Comparison of ENCODE assay signal across 8 cellular contexts in the genomic region with DNA sequence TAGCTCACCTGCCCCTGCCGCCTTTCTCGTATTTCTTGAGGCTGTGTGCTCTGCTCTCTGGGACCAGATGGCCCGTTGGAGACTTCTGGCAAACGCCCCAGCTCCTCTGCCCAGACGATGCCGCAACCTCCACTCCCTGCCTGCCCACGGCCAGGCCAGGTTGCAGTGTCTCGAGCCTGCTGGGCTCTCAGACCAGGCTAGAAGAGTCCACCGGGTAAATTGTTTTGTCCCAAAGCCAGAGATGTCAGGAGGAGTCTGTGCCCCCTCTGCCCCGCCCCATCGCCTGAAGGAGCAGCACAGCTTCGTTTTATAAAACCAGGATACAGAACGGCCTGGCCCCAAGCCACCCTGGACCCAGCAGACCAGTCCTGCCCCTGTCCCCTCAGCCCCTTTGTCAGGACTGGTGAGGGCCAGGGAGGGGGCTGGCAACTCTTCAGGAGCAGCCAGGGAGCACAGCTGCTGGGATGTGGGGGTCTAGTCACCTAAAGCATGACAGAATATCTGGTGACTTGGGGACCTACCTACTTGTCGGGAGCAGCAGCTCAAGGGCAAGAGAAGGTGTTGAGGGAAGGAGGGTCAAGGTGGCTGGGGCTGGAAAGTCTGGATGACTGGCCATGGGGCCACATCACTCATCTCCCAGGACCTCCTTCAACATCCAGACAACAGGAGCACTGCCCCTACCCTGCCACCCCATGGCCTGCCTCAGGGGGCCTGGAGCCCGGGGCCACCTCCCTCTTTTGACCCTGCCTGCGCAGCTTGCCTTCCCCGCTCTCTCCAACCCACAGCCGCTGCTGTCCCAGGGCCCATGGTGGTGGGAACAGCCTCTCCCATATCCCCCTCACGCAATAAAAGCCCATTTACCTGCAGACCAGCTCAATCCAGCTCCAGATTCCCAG. TPM values are rescaled to one million over a fixed set of nuclear protein-coding genes. Genes with fewer than 3 reads are reported as not detected.
A peak's percentile ranks its signal among the peaks of the same experiment; 100 is the strongest.
DNase-seq lines count a peak whose midpoint lies in the region; ATAC-seq, FAIRE-seq and TF ChIP-seq lines count a peak whose summit lies in the region.
"Had no signal": no experiment of that assay in that cellular context is flagged by ENCODE, and none has a peak within 500 bp of the region (broad histone marks: within the 10 kb centered on the region; RNA-seq: fewer than 3 reads in every experiment).

No MANE protein-coding gene starts in this region.

- in situ Hi-C loops in K562 (cut with MboI) = no loop called here

- H3K27ac ChIP-seq in BLaER1 treated with 17β-estradiol and CSF1 and Interleukin-3, amounts not matched to agents 10 nM and 100 nM = peak overlapping the region in 6 of 11 experiments; percentile 9 to 76 (median 45); a peak in 9 of 22 replicates
- H3K27ac ChIP-seq in K562 (ENCODE audit: extremely low read depth, low read depth, low read length) (no peak overlapping the region), neural cell (ENCODE audit: low read length) (peak overlapping the region; percentile 90), WERI-Rb-1 (no peak overlapping the region)

- no TSS peak for BruUV-seq in K562 (replicated peaks; lab: Mats Ljungman, UMichigan)

- H3K4me2 ChIP-seq in BLaER1 treated with 17β-estradiol and CSF1 and Interleukin-3, amounts not matched to agents 10 nM and 100 nM = peak overlapping the region; percentile 48 to 96 (median 79)
- no peak overlapping the region for H3K4me2 ChIP-seq in K562 (ENCODE audit: insufficient read depth, low read length)
- no peak overlapping the region for H3K4me2 ChIP-seq in neural cell (ENCODE audit: low read length)

- H3K9me1 ChIP-seq in K562 (ENCODE audit: control insufficient read depth, insufficient read depth, low read length) = no peaks in the 10 kb centered on the region

- TF ChIP-seq POLR2A in K562 (conservative IDR thresholded peaks at IDR 0.05) = no peak

- ATAC-seq in K562 = peak; percentile 5; the same call in 1 of the 3 replicates

- H3K36me3 ChIP-seq in BLaER1 treated with 17β-estradiol and CSF1 and Interleukin-3, amounts not matched to agents 10 nM and 100 nM = no peaks in the 10 kb centered on the region
- H3K36me3 ChIP-seq in K562 (ENCODE audit: control insufficient read depth, insufficient read depth, low read length) (no peaks in the 10 kb centered on the region), neural cell (ENCODE audit: insufficient read depth, low read length) (no peaks in the 10 kb centered on the region), WERI-Rb-1 (no peaks in the 10 kb centered on the region)

- H3K27me3 ChIP-seq in BLaER1 treated with 17β-estradiol and CSF1 and Interleukin-3, amounts not matched to agents 10 nM and 100 nM = no peaks in the 10 kb centered on the region
- H3K27me3 ChIP-seq in K562 (ENCODE audit: control insufficient read depth in 2 of 2, insufficient read depth in 2 of 2, low read length in 2 of 2) (peaks cover 3 to 7% of the 10 kb centered on the region in 2 experiments; a peak in 3 of 5 replicates), neural cell (ENCODE audit: insufficient read depth, low read depth, low read length) (no peaks in the 10 kb centered on the region), WERI-Rb-1 (ENCODE audit: insufficient read depth, low read depth, severe bottlenecking) (no peaks in the 10 kb centered on the region)

- H3K79me2 ChIP-seq in K562 (ENCODE audit: control insufficient read depth, insufficient read depth, low read length) (no peaks in the 10 kb centered on the region), neural cell (replicated peaks; ENCODE audit: insufficient read depth, low read length) (no peaks in the 10 kb centered on the region)

- H2AFZ ChIP-seq in K562 (ENCODE audit: low read depth, low read length) (no peak overlapping the region), neural cell (ENCODE audit: low read depth, low read length) (peak overlapping the region; percentile 85)

- no peak for FAIRE-seq in K562 (lab: Jason Lieb, UNC)

- no peak overlapping the region for H3K4me3 ChIP-seq in BLaER1 treated with 17β-estradiol and CSF1 and Interleukin-3, amounts not matched to agents 10 nM and 100 nM
- no peak overlapping the region for H3K4me3 ChIP-seq in K562
- H3K4me3 ChIP-seq in neural cell (ENCODE audit: low read length) = peak overlapping the region; percentile 58
- no peak overlapping the region for H3K4me3 ChIP-seq in WERI-Rb-1 (ENCODE audit: low read depth, low read length)

- DNase-seq in DMS79 treated with DMSO at 0.1 percent for 48 hours (lab: John Stamatoyannopoulos, UW) (peak; percentile 62), K562 (ENCODE audit: extremely low read depth in 1 of 4, low spot score in 3 of 4) (no peak), WERI-Rb-1 (no peak), NCI-H2227 treated with DMSO at 0.1 percent for 48 hours (lab: John Stamatoyannopoulos, UW) (no peak)
- DNase-seq in stimulated activated CD4-positive, alpha-beta T cell treated with anti-CD3 and anti-CD28 coated beads, Interleukin-4, amount 100 ng/mL, for 4 hours = no peak
- DNase-seq: stimulated activated CD4-positive, alpha-beta T cell treated with anti-CD3 and anti-CD28 coated beads, Interleukin-4, amount 100 ng/mL, for 24 hours had no signal

- H3K4me1 ChIP-seq in BLaER1 treated with 17β-estradiol and CSF1 and Interleukin-3, amounts not matched to agents 10 nM and 100 nM = peaks cover 64 to 100% (median 85%) of the 10 kb centered on the region in 10 experiments
- H3K4me1 ChIP-seq in K562 (replicated peaks in 1 of 2; ENCODE audit: control insufficient read depth in 2 of 2, insufficient read depth in 2 of 2, low read length in 2 of 2) = peaks cover under 1 to 25% of the 10 kb centered on the region in 2 experiments; a peak in 3 of 5 replicates

- no peak for TF ChIP-seq CTCF in K562 (IDR thresholded peaks at IDR 0.05 in 2 of 3, conservative IDR thresholded peaks at IDR 0.05 in 1 of 3; ENCODE audit: insufficient read depth in 2 of 3, low read depth in 1 of 3, low read length in 3 of 3)
- TF ChIP-seq CTCF in neural cell (IDR thresholded peaks at IDR 0.05; ENCODE audit: poor library complexity, severe bottlenecking) = no peak
- TF ChIP-seq CTCF in WERI-Rb-1 (IDR thresholded peaks at IDR 0.05; ENCODE audit: low read depth, low read length) = no peak

- POLR2A ChIA-PET in K562 (lab: Yijun Ruan, JAX) = interaction anchor here (0.5 to 1.0 kb wide), 7 partner anchors 9 to 622 kb away, joined by 3 to 4 read pairs (median 3); no protein-coding TSS in a partner anchor

- 29% methylated on average over 19 of the region's 19 CpGs for WGBS in K562 (ENCODE audit: insufficient coverage, low coverage, missing lambda C conversion rate)

- H3K9me2 ChIP-seq in neural cell (ENCODE audit: insufficient read depth, low read length) = no peaks in the 10 kb centered on the region

- CTCF ChIA-PET in K562 (lab: Yijun Ruan, JAX; ENCODE audit: low intra/inter-chr PET ratio) = no interaction called here

- intact Hi-C loops in K562 (cut with micrococcal nuclease) = no loop called here

- TF ChIP-seq EP300 in K562 (IDR thresholded peaks at IDR 0.05; ENCODE audit: low read length) (no peak), neural cell (conservative IDR thresholded peaks at IDR 0.05; ENCODE audit: poor library complexity, severe bottlenecking) (no peak)

- TF ChIP-seq RAD21 in K562 (CRISPR knock-in tag; conservative IDR thresholded peaks at IDR 0.05 in 1 of 2, IDR thresholded peaks at IDR 0.05 in 1 of 2) = no peak
- TF ChIP-seq RAD21 in neural cell (conservative IDR thresholded peaks at IDR 0.05) = no peak

- H3K9me3 ChIP-seq in BLaER1 treated with 17β-estradiol and CSF1 and Interleukin-3, amounts not matched to agents 10 nM and 100 nM (replicated peaks in 1 of 11) = peaks cover 0 to 9% (median 4%) of the 10 kb centered on the region in 11 experiments; a peak in 9 of 22 replicates
- H3K9me3 ChIP-seq in K562 (replicated peaks; ENCODE audit: control insufficient read depth, insufficient read depth, low read depth, low read length) (no peaks in the 10 kb centered on the region), neural cell (ENCODE audit: low read length) (no peaks in the 10 kb centered on the region), WERI-Rb-1 (ENCODE audit: severe bottlenecking) (no peaks in the 10 kb centered on the region)

- H4K20me1 ChIP-seq in BLaER1 treated with 17β-estradiol and CSF1 and Interleukin-3, amounts not matched to agents 10 nM and 100 nM = no peaks in the 10 kb centered on the region
- H4K20me1 ChIP-seq in K562 (replicated peaks; ENCODE audit: control insufficient read depth, insufficient read depth, low read length) (peaks cover 4% of the 10 kb centered on the region; the same call in 1 of the 2 replicates), neural cell (ENCODE audit: insufficient read depth) (no peaks in the 10 kb centered on the region)

- H3F3A ChIP-seq in neural cell (ENCODE audit: insufficient read depth, low read length, poor library complexity, severe bottlenecking) = no peaks in the 10 kb centered on the region

- peak overlapping the region in 3 of 11 experiments; percentile 9 to 49 (median 13); a peak in 2 of 22 replicates for H3K9ac ChIP-seq in BLaER1 treated with 17β-estradiol and CSF1 and Interleukin-3, amounts not matched to agents 10 nM and 100 nM
- H3K9ac ChIP-seq in K562 (ENCODE audit: insufficient read depth in 1 of 2, low read depth in 2 of 2, low read length in 2 of 2) = peak overlapping the region in 1 of 2 experiments; percentile 69; a peak in 2 of 4 replicates
- H3K9ac ChIP-seq in neural cell (ENCODE audit: low read length) = peak overlapping the region; percentile 71

TF ChIP-seq in K562, 482 proteins besides CTCF, POLR2A, EP300 and RAD21 (continues in another document):
- no peak for TF ChIP-seq PURB (CRISPR knock-in tag; IDR thresholded peaks at IDR 0.05; ENCODE audit: low read depth)

TF ChIP-seq in neural cell, 6 proteins besides CTCF, POLR2A, EP300 and RAD21 (continues in another document):
- TF ChIP-seq POLR2AphosphoS5 (IDR thresholded peaks at IDR 0.05) = no peak

RNA-seq across cellular contexts. Expression of a gene that starts 33.9 kb away (rescaled TPM):
- 218 and 419 TPM in 2 replicates for total RNA-seq in K562 (2011; cell fraction: chromatin; rRNA removed; ENCODE audit: low replicate concordance)
- total RNA-seq in K562 (2011; cell fraction: nucleolus; rRNA removed) = 192 and 198 TPM in 2 replicates
- 268 and 304 TPM in 2 replicates for total RNA-seq in K562 (2011; cell fraction: nucleoplasm; rRNA removed)
- total RNA-seq in K562 (2014; rRNA removed) (102 and 116 TPM in 2 replicates), K562 (2014; rRNA removed; fragmentation: Illumina TruSeq; extraction: Trizol) (205 and 234 TPM in 2 replicates), K562 (2015; rRNA removed; fragmentation: Illumina TruSeq; extraction: Trizol) (177 and 192 TPM in 2 replicates), K562 (2021) (229 and 235 TPM in 2 replicates)
- polyA plus RNA-seq in K562 (2011; rRNA removed) (170 and 197 TPM in 2 replicates), K562 (2014; fragmentation: Illumina TruSeq; extraction: Trizol) (160 and 197 TPM in 2 replicates), K562 (2014; fragmentation: Nextera tagmentation; extraction: Ambion mirVana) (100 to 1,000 TPM; 203 to 217 TPM), K562 (2014; rRNA removed) (144 and 147 TPM in 2 replicates), neural cell (143 and 156 TPM in 2 replicates)
- 90.3 and 164 TPM in 2 replicates for polyA plus RNA-seq in K562 (2011; cell fraction: cytosol; rRNA removed)
- 137 and 143 TPM in 2 replicates for polyA plus RNA-seq in K562 (2011; cell fraction: nucleus; rRNA removed)
- polyA plus RNA-seq in K562 (2012) = 106 and 154 TPM in 2 replicates
- polyA minus RNA-seq in K562 (2011; rRNA and poly(A)+ RNA removed) = 186 and 194 TPM in 2 replicates
- polyA minus RNA-seq in K562 (2011; cell fraction: cytosol; rRNA and poly(A)+ RNA removed) = 95.8 and 96.2 TPM in 2 replicates
- polyA minus RNA-seq in K562 (2011; cell fraction: nucleus; rRNA and poly(A)+ RNA removed) = 102 and 157 TPM in 2 replicates
- 163 and 173 TPM in 2 replicates for polyA minus RNA-seq in neural cell

Comparison
In these comparisons a context has a peak if more than half of its experiments do, and no peak if none do; other contexts are left out.
1. H3K27ac ChIP-seq: peak in BLaER1 treated with 17β-estradiol and CSF1 and Interleukin-3, amounts not matched to agents 10 nM and 100 nM (6 of 11) and neural cell (single experiment); none in K562 (single experiment) and WERI-Rb-1 (single experiment).
2. H3K4me2 ChIP-seq: peak in BLaER1 treated with 17β-estradiol and CSF1 and Interleukin-3, amounts not matched to agents 10 nM and 100 nM (11 of 11); none in K562 (single experiment) and neural cell (single experiment).